Comparison of ENCODE assay signal across 13 cellular contexts in the genomic region with DNA sequence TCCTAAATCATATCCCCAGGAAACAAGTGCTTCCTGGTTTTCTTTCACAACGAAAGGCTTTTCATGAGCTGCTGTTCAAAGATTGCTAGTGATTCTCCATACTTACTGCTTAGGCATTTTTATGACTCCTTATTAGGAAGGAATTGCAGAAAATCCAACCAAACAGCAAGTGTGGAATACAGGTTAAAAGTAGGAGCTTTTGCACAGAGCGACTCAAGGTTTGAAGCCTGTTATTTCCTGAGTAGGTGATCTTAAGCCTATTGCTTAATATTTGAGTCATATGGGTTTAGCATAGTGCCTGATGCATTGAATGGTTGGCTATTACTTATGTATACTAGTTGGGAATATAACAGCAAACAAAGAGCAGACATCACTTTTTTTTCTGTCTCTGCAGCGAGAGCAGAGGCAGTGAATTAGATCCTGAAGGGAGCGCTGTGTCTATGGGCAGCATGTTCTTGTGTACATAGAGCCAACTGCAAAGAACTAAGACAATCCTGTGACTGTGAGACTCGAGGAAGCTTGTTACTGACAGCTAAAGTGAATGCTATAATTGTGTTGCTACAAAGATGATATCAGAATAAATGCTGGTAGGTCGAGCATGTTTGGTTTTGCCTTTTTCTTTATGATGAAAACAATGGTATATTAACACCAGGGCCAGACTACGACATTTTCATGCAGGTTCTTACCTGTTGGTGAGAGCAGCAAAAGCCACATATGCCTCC. TPM values are rescaled to one million over a fixed set of nuclear protein-coding genes. Genes with fewer than 3 reads are reported as not detected.
DNase-seq lines count a peak whose midpoint lies in the region; ATAC-seq and TF ChIP-seq lines count a peak whose summit lies in the region.
"Had no signal": no experiment of that assay in that cellular context is flagged by ENCODE, and none has a peak within 500 bp of the region (broad histone marks: within the 10 kb centered on the region; RNA-seq: fewer than 3 reads in every experiment).

No MANE protein-coding gene starts in this region.

- CTCF ChIA-PET in A673 (lab: Charles Lee): no interaction called here

- H3K9me3 ChIP-seq in A673 (ENCODE audit: low read depth, low read length, poor library complexity, severe bottlenecking): no peaks in the 10 kb centered on the region
- no peaks in the 10 kb centered on the region for H3K9me3 ChIP-seq in breast epithelium
- no peaks in the 10 kb centered on the region for H3K9me3 ChIP-seq in lower lobe of right lung
- no peaks in the 10 kb centered on the region for H3K9me3 ChIP-seq in adrenal gland (replicated peaks in 1 of 3)

- H3K27ac ChIP-seq in A673 (ENCODE audit: low read depth, low read length, poor library complexity, severe bottlenecking) (no peak overlapping the region), breast epithelium (peak overlapping the region; percentile 84 to 96), lower lobe of right lung (peak overlapping the region; percentile 26), adrenal gland (peak overlapping the region in 1 of 5 donors; percentile 25)

- no TSS peak for BruUV-seq in A673 (replicated peaks; lab: Mats Ljungman, UMichigan)

- no peak overlapping the region for H3K4me3 ChIP-seq in A673 (ENCODE audit: low read depth, low read length, poor library complexity, severe bottlenecking)
- H3K4me3 ChIP-seq in breast epithelium: peak overlapping the region in 1 of 3 donors; percentile 14
- peak overlapping the region; percentile 9 for H3K4me3 ChIP-seq in lower lobe of right lung
- peak overlapping the region in 1 of 4 donors; percentile 19 for H3K4me3 ChIP-seq in adrenal gland

- H3K36me3 ChIP-seq in A673 (ENCODE audit: insufficient read depth, low read length, poor library complexity, severe bottlenecking) (no peaks in the 10 kb centered on the region), breast epithelium (no peaks in the 10 kb centered on the region), lower lobe of right lung (peaks cover 27% of the 10 kb centered on the region), adrenal gland (replicated peaks in 1 of 2) (no peaks in the 10 kb centered on the region)

- WGBS in adrenal gland, 4 donors: 60 to 65% (median 64%) methylated on average over 7 of the region's 7 CpGs

- POLR2A ChIA-PET in A673 (lab: Charles Lee; ENCODE audit: low non-redundant PET): interaction anchor here (0.6 kb wide), 1 partner anchor 16 kb away, joined by 3 read pairs; no protein-coding TSS in a partner anchor

- TF ChIP-seq POLR2A in breast epithelium (IDR thresholded peaks at IDR 0.05): no peak
- TF ChIP-seq POLR2A in adrenal gland (IDR thresholded peaks at IDR 0.05): no peak

- H3K4me1 ChIP-seq in A673 (ENCODE audit: insufficient read depth, low read length, poor library complexity, severe bottlenecking) (peaks cover 5% of the 10 kb centered on the region), breast epithelium (peaks cover 0 to 12% of the 10 kb centered on the region in 2 donors), lower lobe of right lung (peaks cover 59% of the 10 kb centered on the region), adrenal gland (replicated peaks in 1 of 2) (peaks cover 0 to 12% of the 10 kb centered on the region in 2 donors)

- intact Hi-C loops in A673 (cut with micrococcal nuclease; ENCODE audit: unreplicated experiment): no loop called here
- intact Hi-C loops in breast epithelium (cut with DNase I; ENCODE audit: low total_unique reads): loop anchor here (10.0 kb wide), 1 partner anchor 104 kb away; the partner anchor contains the start of gene TM4SF4
- intact Hi-C loops in lower lobe of right lung (cut with DNase I): no loop called here
- intact Hi-C loops in adrenal gland (cut with DNase I): no loop called here

- H3K27me3 ChIP-seq in A673 (replicated peaks; ENCODE audit: insufficient read depth, low read depth, low read length, poor library complexity): no peaks in the 10 kb centered on the region
- no peaks in the 10 kb centered on the region for H3K27me3 ChIP-seq in breast epithelium
- no peaks in the 10 kb centered on the region for H3K27me3 ChIP-seq in lower lobe of right lung (ENCODE audit: low read depth)
- H3K27me3 ChIP-seq in adrenal gland: no peaks in the 10 kb centered on the region

- TF ChIP-seq CTCF in A673 (conservative IDR thresholded peaks at IDR 0.05; ENCODE audit: low read depth, low read length): 0 out of 2 replicates have a peak, but pooled peaks have one; percentile 15
- TF ChIP-seq CTCF in breast epithelium (IDR thresholded peaks at IDR 0.05): no peak
- TF ChIP-seq CTCF in lower lobe of right lung (IDR thresholded peaks at IDR 0.05): no peak
- no peak for TF ChIP-seq CTCF in adrenal gland (IDR thresholded peaks at IDR 0.05)

- DNase-seq in A673 (ENCODE audit: low spot score) (peak; percentile 39), KG1 (lab: John Stamatoyannopoulos, UW) (peak; percentile 39), breast epithelium (ENCODE audit: low spot score in 2 of 2) (no peak), lower lobe of right lung (no peak), adrenal gland (no peak)
- DNase-seq in stimulated activated CD4-positive, alpha-beta T cell treated with anti-CD3 and anti-CD28 coated beads, Interleukin-4, amount 100 ng/mL, for 1 hour: no peak
- DNase-seq: activated CD4-positive, CD25-positive, alpha-beta regulatory T cell treated with anti-CD3 and anti-CD28 coated beads, Interleukin-2, amount 50 U/mL, for 72 hours; COR-L47; NCI-H1048; stimulated activated naive CD4-positive, alpha-beta T cell had no signal

- ATAC-seq in lower lobe of right lung (no peak), GM21723 (IDR thresholded peaks at IDR 0.05; ENCODE audit: unreplicated experiment) (no peak), GM19023 (IDR thresholded peaks at IDR 0.05; ENCODE audit: unreplicated experiment) (no peak)

RNA-seq across cellular contexts. Expression of gene TM4SF1, which starts 6.3 kb away (rescaled TPM):
- total RNA-seq in A673 (2021): 0.28 TPM in 1 of 2 replicates, not detected in the other
- total RNA-seq in breast epithelium: 100 to 1,000 TPM in 2 of 3 donors, 10 to 100 TPM in 1; 48.5 to 559 (median 290) TPM
- total RNA-seq in lower lobe of right lung: 146 TPM
- 100 to 1,000 TPM in 1 of 8 donors, 10 to 100 TPM in 7; 49.6 to 164 (median 63.2) TPM for total RNA-seq in adrenal gland
- polyA plus RNA-seq in adrenal gland: 10 to 100 TPM; 31.5 to 87.5 (median 83.5) TPM
- total RNA-seq: neural crest cell had no signal

RNA-seq across cellular contexts. Expression of gene TM4SF18, which starts 37.7 kb away (rescaled TPM):
- total RNA-seq in A673 (2021) (0.37 and 1.5 TPM in 2 replicates), breast epithelium (10 to 100 TPM in 2 of 3 donors, 1 to 10 TPM in 1; 7.2 to 43.8 (median 25.9) TPM), lower lobe of right lung (6.5 TPM), adrenal gland (10 to 100 TPM in 7 of 8 donors, 1 to 10 TPM in 1; 8.3 to 24.9 (median 13.7) TPM)
- 10 to 100 TPM in 1 of 3 donors, 1 to 10 TPM in 2; 2.4 to 14.7 (median 4.3) TPM for polyA plus RNA-seq in adrenal gland
- total RNA-seq: neural crest cell had no signal

Comparison
In these comparisons a context has a peak if more than half of its experiments do, and no peak if none do; other contexts are left out.
1. DNase-seq: peak in A673 (single experiment) and KG1 (single experiment); none in breast epithelium (0 of 2), lower lobe of right lung (single experiment), stimulated activated CD4-positive, alpha-beta T cell treated with anti-CD3 and anti-CD28 coated beads, Interleukin-4, amount 100 ng/mL, for 1 hour (single experiment) and adrenal gland (0 of 7).
2. RNA of gene TM4SF1, which starts 6.3 kb away (total RNA-seq): 48.5 to 559 TPM in breast epithelium, 146 TPM in lower lobe of right lung (single experiment) and 49.6 to 164 TPM in adrenal gland; 0.28 TPM in A673; every median in the first group is over 10 times any median in the second.